In genomic region chr1:3676581-3677410, GRCh38 we compare ENCODE assay signal across 9 cellular contexts. TPM values are rescaled to one million over a fixed set of nuclear protein-coding genes. Genes with fewer than 3 reads are reported as not detected.
DNase-seq lines count a peak whose midpoint lies in the region; ATAC-seq, FAIRE-seq and TF ChIP-seq lines count a peak whose summit lies in the region.
"Had no signal": no experiment of that assay in that cellular context is flagged by ENCODE, and none has a peak within 500 bp of the region (broad histone marks: within the 10 kb centered on the region; RNA-seq: fewer than 3 reads in every experiment).

No MANE protein-coding gene starts in this region.

- no peak overlapping the region for H3K27ac Mint-ChIP-seq in activated naive CD8-positive, alpha-beta T cell treated with anti-CD3 and anti-CD28 coated beads for 36 hours

- FAIRE-seq in GM12892 (lab: Jason Lieb, UNC) = peak; percentile 99
- FAIRE-seq in RCC 7860 (lab: Jason Lieb, UNC) = no peak

- DNase-seq in GM12892 (ENCODE audit: insufficient read length) = peak; percentile 69
- peak; percentile 67 for DNase-seq in activated naive CD8-positive, alpha-beta T cell treated with anti-CD3 and anti-CD28 coated beads for 36 hours
- no peak for DNase-seq in NCI-H446 treated with DMSO at 0.1 percent for 48 hours (lab: John Stamatoyannopoulos, UW)
- DNase-seq in NCI-H82 (lab: John Stamatoyannopoulos, UW) = no peak
- no peak for DNase-seq in RCC 7860 (ENCODE audit: low spot score)
- DNase-seq in NCI-H2029 (lab: John Stamatoyannopoulos, UW) = no peak
- DNase-seq: tibial artery had no signal

- H3K4me3 Mint-ChIP-seq in activated naive CD8-positive, alpha-beta T cell treated with anti-CD3 and anti-CD28 coated beads for 36 hours = no peak overlapping the region

- H3K27me3 Mint-ChIP-seq in activated naive CD8-positive, alpha-beta T cell treated with anti-CD3 and anti-CD28 coated beads for 36 hours = peaks cover 14% of the 10 kb centered on the region

- H3K9me3 Mint-ChIP-seq in activated naive CD8-positive, alpha-beta T cell treated with anti-CD3 and anti-CD28 coated beads for 36 hours = no peaks in the 10 kb centered on the region

- H3K4me1 Mint-ChIP-seq in activated naive CD8-positive, alpha-beta T cell treated with anti-CD3 and anti-CD28 coated beads for 36 hours = peaks cover 19% of the 10 kb centered on the region

- ATAC-seq in GM19438 (IDR thresholded peaks at IDR 0.05; ENCODE audit: low read depth, unreplicated experiment) (peak; percentile 65), HG03139 (IDR thresholded peaks at IDR 0.05; ENCODE audit: unreplicated experiment) (peak; percentile 71)

- TF ChIP-seq POLR2A in GM12892 (IDR thresholded peaks at IDR 0.05; ENCODE audit: low read depth, low read length) = 0 out of 2 replicates have a peak, but pooled peaks have one; percentile 4

- H3K36me3 Mint-ChIP-seq in activated naive CD8-positive, alpha-beta T cell treated with anti-CD3 and anti-CD28 coated beads for 36 hours = no peaks in the 10 kb centered on the region

RNA-seq across cellular contexts. Expression of gene TP73, which starts 24.5 kb away (rescaled TPM):
- 5.7 TPM for polyA plus RNA-seq in GM12892 (2012; ENCODE audit: missing spikeins)
- total RNA-seq in activated naive CD8-positive, alpha-beta T cell treated with anti-CD3 and anti-CD28 coated beads for 36 hours = under 1 TPM; 0.50 to 0.58 TPM

RNA-seq across cellular contexts. Expression of gene WRAP73, which starts 26.9 kb away (rescaled TPM):
- polyA plus RNA-seq in GM12892 (2012; ENCODE audit: missing spikeins) = 18.5 TPM
- 10 to 100 TPM; 30.2 to 31.2 TPM for total RNA-seq in activated naive CD8-positive, alpha-beta T cell treated with anti-CD3 and anti-CD28 coated beads for 36 hours

RNA-seq across cellular contexts. Expression of gene TPRG1L, which starts 52.0 kb away (rescaled TPM):
- 11.4 TPM for polyA plus RNA-seq in GM12892 (2012; ENCODE audit: missing spikeins)
- total RNA-seq in activated naive CD8-positive, alpha-beta T cell treated with anti-CD3 and anti-CD28 coated beads for 36 hours = 1 to 10 TPM; 9.5 to 10.0 TPM

Comparison
In these comparisons a context has a peak if more than half of its experiments do, and no peak if none do; other contexts are left out.
1. DNase-seq: peak in GM12892 (single experiment) and activated naive CD8-positive, alpha-beta T cell treated with anti-CD3 and anti-CD28 coated beads for 36 hours (single experiment); none in NCI-H446 treated with DMSO at 0.1 percent for 48 hours (single experiment), NCI-H82 (single experiment), RCC 7860 (single experiment) and NCI-H2029 (single experiment).